ENCODE assay signal across 39 cellular contexts in the genomic region with DNA sequence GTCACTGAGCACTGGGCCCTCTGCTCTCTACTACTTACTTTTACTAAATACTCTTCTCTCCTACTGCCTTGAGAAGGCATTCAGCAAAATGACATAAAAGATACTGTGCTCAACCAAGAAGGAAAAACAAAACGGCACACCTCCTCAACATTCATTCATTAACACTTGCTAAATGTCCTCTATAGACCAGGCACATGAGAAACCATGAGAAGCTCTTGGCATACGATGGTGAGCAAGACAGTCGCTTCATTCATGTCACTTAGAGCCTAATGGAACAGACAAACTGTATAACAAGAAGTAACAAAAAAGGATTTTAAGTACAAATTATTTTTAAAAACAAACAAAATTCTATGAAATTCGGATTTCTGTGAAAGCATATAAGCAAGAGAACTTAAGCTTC. TPM values are rescaled to one million over a fixed set of nuclear protein-coding genes. Genes with fewer than 3 reads are reported as not detected.
"Had no signal": no experiment of that assay in that cellular context is flagged by ENCODE, and none has a peak within 500 bp of the region (broad histone marks: within the 10 kb centered on the region; RNA-seq: fewer than 3 reads in every experiment).

No MANE protein-coding gene starts in this region.

- H3K36me3 Mint-ChIP-seq: activated CD8-positive, alpha-beta memory T cell treated with anti-CD3 and anti-CD28 coated beads, Interleukin-2, amount 10 ng/mL, durations not matched to agents 7 days and 5 days; activated naive CD4-positive, alpha-beta T cell treated with anti-CD3 and anti-CD28 coated beads, Interleukin-2, amount 10 ng/mL, durations not matched to agents 7 days and 5 days; activated naive CD8-positive, alpha-beta T cell treated with anti-CD3 and anti-CD28 coated beads for 36 hours; IgD-negative memory B cell had no signal

- H3K27ac ChIP-seq: body of pancreas, breast epithelium, Peyer's patch, VCaP had no signal

- H3K9me3 ChIP-seq: body of pancreas, breast epithelium, Peyer's patch had no signal

- ATAC-seq: activated CD8-positive, alpha-beta memory T cell treated with anti-CD3 and anti-CD28 coated beads, Interleukin-2, amount 10 ng/mL, durations not matched to agents 7 days and 5 days; body of pancreas; PC-3 had no signal

- DNase-seq: activated CD4-positive, alpha-beta memory T cell treated with anti-CD3 and anti-CD28 coated beads, Interleukin-2, amount 10 ng/mL, durations not matched to agents 7 days and 5 days; activated CD4-positive, alpha-beta T cell treated with anti-CD3 and anti-CD28 coated beads for 1 hour; activated CD4-positive, alpha-beta T cell treated with anti-CD3 and anti-CD28 coated beads for 48 hours; activated CD4-positive, CD25-positive, alpha-beta regulatory T cell; activated CD8-positive, alpha-beta memory T cell treated with anti-CD3 and anti-CD28 coated beads for 24 hours; activated CD8-positive, alpha-beta memory T cell treated with anti-CD3 and anti-CD28 coated beads, Interleukin-2, amount 10 ng/mL, durations not matched to agents 7 days and 5 days; activated CD8-positive, alpha-beta memory T cell treated with anti-CD3 and anti-CD28 coated beads, Interleukin-2, amount 50 U/mL, for 48 hours; activated effector memory CD4-positive, alpha-beta T cell treated with Interleukin-2 at 50 U/mL for 16 hours; activated naive CD4-positive, alpha-beta T cell treated with anti-CD3 and anti-CD28 coated beads, Interleukin-2, amount 10 ng/mL, durations not matched to agents 7 days and 5 days; activated naive CD8-positive, alpha-beta T cell treated with anti-CD3 and anti-CD28 coated beads for 36 hours; activated T-cell treated with anti-CD3 and anti-CD28 coated beads, Interleukin-2, amount 50 U/mL, for 48 hours; amniotic stem cell; aorta; body of pancreas; Kasumi-1; KG1; MM.1S; MV-4-11; NCI-H1092; NCI-H1436 treated with DMSO at 0.1 percent for 48 hours; NCI-H1694 treated with DMSO at 0.1 percent for 48 hours; NCI-H2029 treated with DMSO at 0.1 percent for 48 hours; NCI-H2107; NCI-H2171; NCI-H510A; NCI-H526; NCI-H748 treated with DMSO at 0.1 percent for 48 hours; NK-92 treated with Interleukin-12 subunit alpha and Interleukin-12 subunit beta, amount 100 ng/mL, for 24 hours; PC-3; Peyer's patch; RPMI8226; SHP77 treated with DMSO at 0.1 percent for 48 hours; SW 1271; T-helper 1 cell; T-helper 2 cell; T-helper 9 cell had no signal

- H3K9me3 Mint-ChIP-seq: activated naive CD4-positive, alpha-beta T cell treated with anti-CD3 and anti-CD28 coated beads, Interleukin-2, amount 10 ng/mL, durations not matched to agents 7 days and 5 days; activated naive CD8-positive, alpha-beta T cell treated with anti-CD3 and anti-CD28 coated beads for 36 hours; IgD-negative memory B cell had no signal

- H3K27ac Mint-ChIP-seq: activated CD4-positive, alpha-beta memory T cell treated with anti-CD3 and anti-CD28 coated beads, Interleukin-2, amount 10 ng/mL, durations not matched to agents 7 days and 5 days; activated CD8-positive, alpha-beta memory T cell treated with anti-CD3 and anti-CD28 coated beads, Interleukin-2, amount 10 ng/mL, durations not matched to agents 7 days and 5 days; activated naive CD4-positive, alpha-beta T cell treated with anti-CD3 and anti-CD28 coated beads, Interleukin-2, amount 10 ng/mL, durations not matched to agents 7 days and 5 days; activated naive CD8-positive, alpha-beta T cell treated with anti-CD3 and anti-CD28 coated beads for 36 hours; IgD-negative memory B cell had no signal

- H3K27me3 ChIP-seq: body of pancreas, breast epithelium, Peyer's patch had no signal

- H3K4me3 Mint-ChIP-seq: activated CD4-positive, alpha-beta memory T cell treated with anti-CD3 and anti-CD28 coated beads, Interleukin-2, amount 10 ng/mL, durations not matched to agents 7 days and 5 days; activated CD8-positive, alpha-beta memory T cell treated with anti-CD3 and anti-CD28 coated beads, Interleukin-2, amount 10 ng/mL, durations not matched to agents 7 days and 5 days; activated naive CD4-positive, alpha-beta T cell treated with anti-CD3 and anti-CD28 coated beads, Interleukin-2, amount 10 ng/mL, durations not matched to agents 7 days and 5 days; activated naive CD8-positive, alpha-beta T cell treated with anti-CD3 and anti-CD28 coated beads for 36 hours; IgD-negative memory B cell had no signal

- H3K36me3 ChIP-seq: breast epithelium, Peyer's patch had no signal

- H3K4me1 ChIP-seq: body of pancreas, breast epithelium, Peyer's patch had no signal

- H3K4me1 Mint-ChIP-seq: activated CD4-positive, alpha-beta memory T cell treated with anti-CD3 and anti-CD28 coated beads, Interleukin-2, amount 10 ng/mL, durations not matched to agents 7 days and 5 days; activated CD8-positive, alpha-beta memory T cell treated with anti-CD3 and anti-CD28 coated beads, Interleukin-2, amount 10 ng/mL, durations not matched to agents 7 days and 5 days; activated naive CD4-positive, alpha-beta T cell treated with anti-CD3 and anti-CD28 coated beads, Interleukin-2, amount 10 ng/mL, durations not matched to agents 7 days and 5 days; activated naive CD8-positive, alpha-beta T cell treated with anti-CD3 and anti-CD28 coated beads for 36 hours had no signal

- H3K27me3 Mint-ChIP-seq: IgD-negative memory B cell had no signal

- H3K4me3 ChIP-seq: body of pancreas, breast epithelium, Peyer's patch had no signal

RNA-seq across cellular contexts. Expression of a gene that starts 38.7 kb away (rescaled TPM):
- total RNA-seq: activated CD4-positive, alpha-beta memory T cell treated with anti-CD3 and anti-CD28 coated beads, Interleukin-2, amount 10 ng/mL, durations not matched to agents 7 days and 5 days; activated CD8-positive, alpha-beta memory T cell treated with anti-CD3 and anti-CD28 coated beads, Interleukin-2, amount 10 ng/mL, durations not matched to agents 7 days and 5 days; PC-3 had no signal
- polyA plus RNA-seq: IgD-negative memory B cell had no signal
